15 cellular contexts compared by ENCODE assay signal in genomic region chr5:42591026-42591425, GRCh38.
DNase-seq lines count a peak whose midpoint lies in the region; ATAC-seq, FAIRE-seq and TF ChIP-seq lines count a peak whose summit lies in the region.
"Had no signal": no experiment of that assay in that cellular context is flagged by ENCODE, and none has a peak within 500 bp of the region (broad histone marks: within the 10 kb centered on the region; RNA-seq: fewer than 3 reads in every experiment).

No MANE protein-coding gene starts in this region.

- H3K27me3 ChIP-seq in lower lobe of right lung (ENCODE audit: low read depth) (no peaks in the 10 kb centered on the region), skeletal muscle satellite cell (ENCODE audit: control insufficient read depth, insufficient read depth, low read length) (no peaks in the 10 kb centered on the region)
- H3K27me3 ChIP-seq in effector memory CD4-positive, alpha-beta T cell (replicated peaks; ENCODE audit: control insufficient read depth, insufficient read depth, low read length, poor library complexity, severe bottlenecking): no peaks in the 10 kb centered on the region
- H3K27me3 ChIP-seq: spleen had no signal

- no peaks in the 10 kb centered on the region for H3K9me3 ChIP-seq in lower lobe of right lung
- H3K9me3 ChIP-seq in skeletal muscle satellite cell (replicated peaks; ENCODE audit: low read length): no peaks in the 10 kb centered on the region
- H3K9me3 ChIP-seq in effector memory CD4-positive, alpha-beta T cell (ENCODE audit: control insufficient read depth, low read length): no peaks in the 10 kb centered on the region

- peaks cover 20% of the 10 kb centered on the region for H3K4me1 Mint-ChIP-seq in progenitor cell of endocrine pancreas (ENCODE audit: low read depth)

- DNase-seq in Jurkat, Clone E6-1 (ENCODE audit: low read depth, low spot score): peak; percentile 35
- DNase-seq in fibroblast of gingiva (ENCODE audit: low read depth): peak; percentile 12
- DNase-seq in lower lobe of right lung: no peak
- DNase-seq in progenitor cell of endocrine pancreas (ENCODE audit: low spot score, unreplicated experiment): no peak
- no peak for DNase-seq in HCEC 1CT
- no peak for DNase-seq in effector memory CD4-positive, alpha-beta T cell
- no peak for DNase-seq in GM19239 (ENCODE audit: insufficient read length, low spot score)
- DNase-seq: activated CD4-positive, alpha-beta T cell treated with anti-CD3 and anti-CD28 coated beads, Interleukin-2, amount 50 U/mL, for 4 hours; activated naive CD4-positive, alpha-beta T cell; NCI-H1694 treated with DMSO at 0.1 percent for 48 hours; spleen; T-helper 1 cell had no signal

- H3K36me3 ChIP-seq in lower lobe of right lung (no peaks in the 10 kb centered on the region), skeletal muscle satellite cell (ENCODE audit: insufficient read depth, low read length) (no peaks in the 10 kb centered on the region)
- H3K36me3 ChIP-seq in effector memory CD4-positive, alpha-beta T cell (ENCODE audit: control insufficient read depth, insufficient read depth, low read length): no peaks in the 10 kb centered on the region
- H3K36me3 ChIP-seq: spleen had no signal

- H3K4me1 ChIP-seq in lower lobe of right lung (peaks cover 18% of the 10 kb centered on the region), skeletal muscle satellite cell (ENCODE audit: control insufficient read depth, insufficient read depth, low read length) (peaks cover 18% of the 10 kb centered on the region)
- no peaks in the 10 kb centered on the region for H3K4me1 ChIP-seq in effector memory CD4-positive, alpha-beta T cell (ENCODE audit: control insufficient read depth, insufficient read depth, low read length, poor library complexity, severe bottlenecking)

- no peak for FAIRE-seq in GM19239 (lab: Jason Lieb, UNC)
- FAIRE-seq: frontal cortex had no signal

- H3K9ac ChIP-seq in skeletal muscle satellite cell (ENCODE audit: low read depth, low read length): no peak overlapping the region

- H3K4me3 ChIP-seq in Jurkat, Clone E6-1 (ENCODE audit: low read length): no peak overlapping the region
- H3K4me3 ChIP-seq in lower lobe of right lung (no peak overlapping the region), skeletal muscle satellite cell (ENCODE audit: low read length) (no peak overlapping the region)
- H3K4me3 ChIP-seq in effector memory CD4-positive, alpha-beta T cell (ENCODE audit: insufficient read depth, low read depth, low read length, poor library complexity, severe bottlenecking): no peak overlapping the region
- H3K4me3 ChIP-seq: spleen had no signal

- peak overlapping the region; percentile 21 for H3K4me2 ChIP-seq in skeletal muscle satellite cell (ENCODE audit: low read length)

- ATAC-seq in lower lobe of right lung: peak; percentile 43 to 49

- H3K36me3 Mint-ChIP-seq in progenitor cell of endocrine pancreas (ENCODE audit: insufficient read depth): no peaks in the 10 kb centered on the region

- no peaks in the 10 kb centered on the region for H3K27me3 Mint-ChIP-seq in progenitor cell of endocrine pancreas

- H3K9me3 Mint-ChIP-seq in progenitor cell of endocrine pancreas (ENCODE audit: low read depth): no peaks in the 10 kb centered on the region

- H3K4me3 Mint-ChIP-seq in progenitor cell of endocrine pancreas (ENCODE audit: low read depth): no peak overlapping the region

- intact Hi-C loops in lower lobe of right lung (cut with DNase I): no loop called here

- no peak overlapping the region for H3K27ac ChIP-seq in lower lobe of right lung
- H3K27ac ChIP-seq in effector memory CD4-positive, alpha-beta T cell (ENCODE audit: insufficient read depth, low read length, poor library complexity, severe bottlenecking): no peak overlapping the region
- H3K27ac ChIP-seq: C4-2B had no signal

- no peak overlapping the region for H3K27ac Mint-ChIP-seq in progenitor cell of endocrine pancreas

- TF ChIP-seq CTCF in lower lobe of right lung (IDR thresholded peaks at IDR 0.05) (no peak), progenitor cell of endocrine pancreas (IDR thresholded peaks at IDR 0.05; ENCODE audit: unreplicated experiment) (no peak)

Comparison
In these comparisons a context has a peak if more than half of its experiments do, and no peak if none do; other contexts are left out.
1. DNase-seq: peak in Jurkat, Clone E6-1 (single experiment) and fibroblast of gingiva (single experiment); none in lower lobe of right lung (single experiment), progenitor cell of endocrine pancreas (single experiment), HCEC 1CT (single experiment), effector memory CD4-positive, alpha-beta T cell (0 of 3) and GM19239 (single experiment).